ENCODE assay signal across 1 cellular context in genomic region chr3:170506556-170506955, GRCh38.
TF ChIP-seq lines count a peak whose summit lies in the region.

No MANE protein-coding gene starts in this region.

TF ChIP-seq in HepG2, 621 proteins besides CTCF, POLR2A, EP300 and RAD21 (continued from another document):
- TF ChIP-seq ZNF18 (CRISPR knock-in tag; IDR thresholded peaks at IDR 0.05; ENCODE audit: insufficient replicate concordance): no peak
- TF ChIP-seq ELF3 (CRISPR knock-in tag; IDR thresholded peaks at IDR 0.05): peak; percentile 57; the same call in 1 of the 2 replicates
- no peak for TF ChIP-seq ZNF138 (CRISPR knock-in tag; IDR thresholded peaks at IDR 0.05; ENCODE audit: low read depth)
- peak; percentile 57; the same call in 1 of the 2 replicates for TF ChIP-seq MAFG (CRISPR knock-in tag; IDR thresholded peaks at IDR 0.05)
- no peak for TF ChIP-seq PCBP2 (optimal IDR thresholded peaks at IDR 0.05; ENCODE audit: low read depth, low read length, poor library complexity, severe bottlenecking)
- no peak for TF ChIP-seq HIC2 (CRISPR knock-in tag; IDR thresholded peaks at IDR 0.05; ENCODE audit: low read depth)
- TF ChIP-seq MYC (CRISPR knock-in tag; IDR thresholded peaks at IDR 0.05; ENCODE audit: borderline replicate concordance): no peak
- no peak for TF ChIP-seq PLRG1 (conservative IDR thresholded peaks at IDR 0.05)
- TF ChIP-seq POLR2G (IDR thresholded peaks at IDR 0.05; ENCODE audit: low read depth, low read length): no peak
- TF ChIP-seq ZNF615 (CRISPR knock-in tag; IDR thresholded peaks at IDR 0.05; ENCODE audit: borderline replicate concordance): no peak
- peak; percentile 94 for TF ChIP-seq NFE2 (CRISPR knock-in tag; IDR thresholded peaks at IDR 0.05)
- TF ChIP-seq ZSCAN25 (CRISPR knock-in tag; IDR thresholded peaks at IDR 0.05): no peak
- TF ChIP-seq CHCHD3 (CRISPR knock-in tag; IDR thresholded peaks at IDR 0.05): no peak
- TF ChIP-seq ZNF609 (CRISPR knock-in tag; IDR thresholded peaks at IDR 0.05; ENCODE audit: borderline replicate concordance): no peak
- TF ChIP-seq GFI1 (CRISPR knock-in tag; IDR thresholded peaks at IDR 0.05; ENCODE audit: borderline replicate concordance): no peak
- peak; percentile 32; the same call in 1 of the 2 replicates for TF ChIP-seq NR2F6 (IDR thresholded peaks at IDR 0.05)
- no peak for TF ChIP-seq NR2F6 (CRISPR knock-in tag; IDR thresholded peaks at IDR 0.05)
- TF ChIP-seq, protein P1, sequence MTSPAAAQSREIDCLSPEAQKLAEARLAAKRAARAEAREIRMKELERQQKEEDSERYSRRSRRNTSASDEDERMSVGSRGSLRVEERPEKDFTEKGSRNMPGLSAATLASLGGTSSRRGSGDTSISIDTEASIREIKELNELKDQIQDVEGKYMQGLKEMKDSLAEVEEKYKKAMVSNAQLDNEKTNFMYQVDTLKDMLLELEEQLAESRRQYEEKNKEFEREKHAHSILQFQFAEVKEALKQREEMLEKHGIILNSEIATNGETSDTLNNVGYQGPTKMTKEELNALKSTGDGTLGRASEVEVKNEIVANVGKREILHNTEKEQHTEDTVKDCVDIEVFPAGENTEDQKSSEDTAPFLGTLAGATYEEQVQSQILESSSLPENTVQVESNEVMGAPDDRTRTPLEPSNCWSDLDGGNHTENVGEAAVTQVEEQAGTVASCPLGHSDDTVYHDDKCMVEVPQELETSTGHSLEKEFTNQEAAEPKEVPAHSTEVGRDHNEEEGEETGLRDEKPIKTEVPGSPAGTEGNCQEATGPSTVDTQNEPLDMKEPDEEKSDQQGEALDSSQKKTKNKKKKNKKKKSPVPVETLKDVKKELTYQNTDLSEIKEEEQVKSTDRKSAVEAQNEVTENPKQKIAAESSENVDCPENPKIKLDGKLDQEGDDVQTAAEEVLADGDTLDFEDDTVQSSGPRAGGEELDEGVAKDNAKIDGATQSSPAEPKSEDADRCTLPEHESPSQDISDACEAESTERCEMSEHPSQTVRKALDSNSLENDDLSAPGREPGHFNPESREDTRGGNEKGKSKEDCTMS (CRISPR knock-in tag; conservative IDR thresholded peaks at IDR 0.05): no peak
- TF ChIP-seq SMYD3 (CRISPR knock-in tag; IDR thresholded peaks at IDR 0.05): no peak
- TF ChIP-seq, protein P2, sequence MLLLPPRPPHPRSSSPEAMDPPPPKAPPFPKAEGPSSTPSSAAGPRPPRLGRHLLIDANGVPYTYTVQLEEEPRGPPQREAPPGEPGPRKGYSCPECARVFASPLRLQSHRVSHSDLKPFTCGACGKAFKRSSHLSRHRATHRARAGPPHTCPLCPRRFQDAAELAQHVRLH (CRISPR knock-in tag; IDR thresholded peaks at IDR 0.05; ENCODE audit: borderline replicate concordance, low read depth): no peak
- no peak for TF ChIP-seq ESRRA (CRISPR knock-in tag; IDR thresholded peaks at IDR 0.05; ENCODE audit: low read depth)
- TF ChIP-seq ZBTB46 (CRISPR knock-in tag; IDR thresholded peaks at IDR 0.05; ENCODE audit: borderline replicate concordance): no peak
- no peak for TF ChIP-seq ZNF335 (CRISPR knock-in tag; IDR thresholded peaks at IDR 0.05)
- peak; percentile 74 for TF ChIP-seq MAFF (IDR thresholded peaks at IDR 0.05; ENCODE audit: low read depth, low read length)
- TF ChIP-seq ZNF552 (CRISPR knock-in tag; IDR thresholded peaks at IDR 0.05; ENCODE audit: borderline replicate concordance): no peak
- TF ChIP-seq, protein P3, sequence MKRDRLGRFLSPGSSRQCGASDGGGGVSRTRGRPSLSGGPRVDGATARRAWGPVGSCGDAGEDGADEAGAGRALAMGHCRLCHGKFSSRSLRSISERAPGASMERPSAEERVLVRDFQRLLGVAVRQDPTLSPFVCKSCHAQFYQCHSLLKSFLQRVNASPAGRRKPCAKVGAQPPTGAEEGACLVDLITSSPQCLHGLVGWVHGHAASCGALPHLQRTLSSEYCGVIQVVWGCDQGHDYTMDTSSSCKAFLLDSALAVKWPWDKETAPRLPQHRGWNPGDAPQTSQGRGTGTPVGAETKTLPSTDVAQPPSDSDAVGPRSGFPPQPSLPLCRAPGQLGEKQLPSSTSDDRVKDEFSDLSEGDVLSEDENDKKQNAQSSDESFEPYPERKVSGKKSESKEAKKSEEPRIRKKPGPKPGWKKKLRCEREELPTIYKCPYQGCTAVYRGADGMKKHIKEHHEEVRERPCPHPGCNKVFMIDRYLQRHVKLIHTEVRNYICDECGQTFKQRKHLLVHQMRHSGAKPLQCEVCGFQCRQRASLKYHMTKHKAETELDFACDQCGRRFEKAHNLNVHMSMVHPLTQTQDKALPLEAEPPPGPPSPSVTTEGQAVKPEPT (CRISPR knock-in tag; IDR thresholded peaks at IDR 0.05; ENCODE audit: low read depth): no peak
- TF ChIP-seq POGZ (CRISPR knock-in tag; IDR thresholded peaks at IDR 0.05): no peak
- TF ChIP-seq GABPA (IDR thresholded peaks at IDR 0.05; ENCODE audit: low read depth, low read length): no peak
- TF ChIP-seq GABPA (CRISPR knock-in tag; IDR thresholded peaks at IDR 0.05; ENCODE audit: low read depth): peak; percentile 43; the same call in 1 of the 2 replicates
- TF ChIP-seq ZNF34 (CRISPR knock-in tag; IDR thresholded peaks at IDR 0.05; ENCODE audit: borderline replicate concordance): no peak
- no peak for TF ChIP-seq FOXC1 (CRISPR knock-in tag; IDR thresholded peaks at IDR 0.05; ENCODE audit: borderline replicate concordance)
- TF ChIP-seq KAT7 (CRISPR knock-in tag; IDR thresholded peaks at IDR 0.05; ENCODE audit: borderline replicate concordance): no peak
- TF ChIP-seq, protein P4, sequence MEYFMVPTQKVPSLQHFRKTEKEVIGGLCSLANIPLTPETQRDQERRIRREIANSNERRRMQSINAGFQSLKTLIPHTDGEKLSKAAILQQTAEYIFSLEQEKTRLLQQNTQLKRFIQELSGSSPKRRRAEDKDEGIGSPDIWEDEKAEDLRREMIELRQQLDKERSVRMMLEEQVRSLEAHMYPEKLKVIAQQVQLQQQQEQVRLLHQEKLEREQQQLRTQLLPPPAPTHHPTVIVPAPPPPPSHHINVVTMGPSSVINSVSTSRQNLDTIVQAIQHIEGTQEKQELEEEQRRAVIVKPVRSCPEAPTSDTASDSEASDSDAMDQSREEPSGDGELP (IDR thresholded peaks at IDR 0.05; ENCODE audit: borderline replicate concordance, low read depth): no peak
- TF ChIP-seq ZNF737 (CRISPR knock-in tag; IDR thresholded peaks at IDR 0.05; ENCODE audit: borderline replicate concordance): no peak
- no peak for TF ChIP-seq ARNT2 (CRISPR knock-in tag; IDR thresholded peaks at IDR 0.05; ENCODE audit: low read depth)
- no peak for TF ChIP-seq TEAD3 (CRISPR knock-in tag; optimal IDR thresholded peaks at IDR 0.05; ENCODE audit: borderline replicate concordance)
- peak; percentile 67 to 88 for TF ChIP-seq MAFK (conservative IDR thresholded peaks at IDR 0.05 in 1 of 2, IDR thresholded peaks at IDR 0.05 in 1 of 2; ENCODE audit: low read length in 2 of 2)
- TF ChIP-seq SCMH1 (CRISPR knock-in tag; IDR thresholded peaks at IDR 0.05; ENCODE audit: borderline replicate concordance): no peak
- no peak for TF ChIP-seq ZNF703 (CRISPR knock-in tag; IDR thresholded peaks at IDR 0.05; ENCODE audit: borderline replicate concordance)
- no peak for TF ChIP-seq MIXL1 (CRISPR knock-in tag; IDR thresholded peaks at IDR 0.05)
- no peak for TF ChIP-seq NFYB (CRISPR knock-in tag; IDR thresholded peaks at IDR 0.05)
